Comparison of ENCODE assay signal across 8 cellular contexts in the genomic region with DNA sequence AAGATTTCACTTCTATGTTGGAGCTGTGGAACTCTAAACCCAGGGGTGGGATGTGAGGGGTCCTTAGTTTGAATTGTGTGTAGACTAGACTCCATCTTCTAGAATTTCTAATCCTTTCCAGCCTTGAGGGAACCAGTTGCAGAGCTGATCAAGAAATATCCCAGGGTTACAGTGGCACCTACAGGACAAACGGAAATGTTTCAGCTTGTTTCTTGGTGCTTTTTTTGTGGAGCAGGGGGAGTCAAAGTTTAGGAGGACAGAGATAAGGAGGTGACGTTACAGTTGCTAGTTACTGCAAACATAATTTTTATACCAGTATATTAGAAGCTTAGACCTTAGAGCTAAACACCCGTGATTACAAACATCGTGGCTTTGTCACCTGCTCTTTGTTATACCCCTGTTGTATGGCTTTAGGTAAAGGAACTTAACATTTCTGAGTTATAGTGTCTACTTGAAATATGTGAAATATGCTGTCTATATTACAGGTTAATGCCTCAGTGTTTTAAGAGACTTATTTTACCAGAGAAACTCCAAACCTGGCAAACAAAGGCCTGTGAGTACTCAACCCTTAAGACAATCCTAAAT.
DNase-seq lines count a peak whose midpoint lies in the region; ATAC-seq and TF ChIP-seq lines count a peak whose summit lies in the region.

No MANE protein-coding gene starts in this region.

- TF ChIP-seq CTCF in WTC11 (IDR thresholded peaks at IDR 0.05) (peak; percentile 34; the same call in 1 of the 2 replicates), omental fat pad (IDR thresholded peaks at IDR 0.05) (no peak)

- peak; percentile 37 for ATAC-seq in Right ventricle myocardium superior (ENCODE audit: poor library complexity)
- no peak for ATAC-seq in Right ventricle myocardium inferior
- peak; percentile 64 for ATAC-seq in WTC11
- no peak for ATAC-seq in omental fat pad (ENCODE audit: low FRiP score)
- no peak for ATAC-seq in GM19463 (IDR thresholded peaks at IDR 0.05; ENCODE audit: unreplicated experiment)

- H3K36me3 Mint-ChIP-seq in WTC11: no peaks in the 10 kb centered on the region

- POLR2A ChIA-PET in WTC11 (lab: Charles Lee): no interaction called here

- no peak overlapping the region for H3K4me3 Mint-ChIP-seq in WTC11

- H3K27ac Mint-ChIP-seq in WTC11: no peak overlapping the region

- CTCF ChIA-PET in WTC11 (lab: Charles Lee): interaction anchor here (0.6 to 7.8 kb wide), 25 partner anchors 9 to 1251 kb away, joined by 3 to 232 read pairs (median 4); partner anchors contain the start of genes DYNC1I1 and PON3

- no peaks in the 10 kb centered on the region for H3K9me3 Mint-ChIP-seq in WTC11

- H3K27me3 Mint-ChIP-seq in WTC11 (ENCODE audit: low read depth): no peaks in the 10 kb centered on the region

- peaks cover 6% of the 10 kb centered on the region; the same call in 1 of the 2 replicates for H3K4me1 Mint-ChIP-seq in WTC11

- no peak for DNase-seq in Right ventricle myocardium superior
- DNase-seq in Right ventricle myocardium inferior (ENCODE audit: missing footprints): no peak
- DNase-seq in NCI-H1417 (lab: John Stamatoyannopoulos, UW): peak; percentile 27 to 85 (median 55)
- no peak for DNase-seq in WTC11 (ENCODE audit: low spot score)
- peak; percentile 37 for DNase-seq in iris pigment epithelial cell (ENCODE audit: low read depth)
- DNase-seq in omental fat pad (ENCODE audit: low spot score): no peak
- no peak for DNase-seq in NCI-H187 treated with DMSO at 0.1 percent for 48 hours (lab: John Stamatoyannopoulos, UW)

- intact Hi-C loops in Right ventricle myocardium superior (cut with DNase I) (loop anchor here (5.0 kb wide), 2 partner anchors 161 to 176 kb away; no protein-coding TSS in a partner anchor), Right ventricle myocardium inferior (cut with DNase I) (no loop called here)

TF ChIP-seq in WTC11, 78 proteins besides CTCF, POLR2A, EP300 and RAD21:
- TF ChIP-seq GABPB1 (CRISPR knock-in tag; IDR thresholded peaks at IDR 0.05): no peak
- no peak for TF ChIP-seq TP53 (CRISPR knock-in tag; IDR thresholded peaks at IDR 0.05)
- no peak for TF ChIP-seq CREB1 (CRISPR knock-in tag; IDR thresholded peaks at IDR 0.05)
- no peak for TF ChIP-seq RORB (CRISPR knock-in tag; IDR thresholded peaks at IDR 0.05)
- TF ChIP-seq ZSCAN18 (CRISPR knock-in tag; IDR thresholded peaks at IDR 0.05): no peak
- TF ChIP-seq AR (CRISPR knock-in tag; IDR thresholded peaks at IDR 0.05): no peak
- TF ChIP-seq, protein P1, sequence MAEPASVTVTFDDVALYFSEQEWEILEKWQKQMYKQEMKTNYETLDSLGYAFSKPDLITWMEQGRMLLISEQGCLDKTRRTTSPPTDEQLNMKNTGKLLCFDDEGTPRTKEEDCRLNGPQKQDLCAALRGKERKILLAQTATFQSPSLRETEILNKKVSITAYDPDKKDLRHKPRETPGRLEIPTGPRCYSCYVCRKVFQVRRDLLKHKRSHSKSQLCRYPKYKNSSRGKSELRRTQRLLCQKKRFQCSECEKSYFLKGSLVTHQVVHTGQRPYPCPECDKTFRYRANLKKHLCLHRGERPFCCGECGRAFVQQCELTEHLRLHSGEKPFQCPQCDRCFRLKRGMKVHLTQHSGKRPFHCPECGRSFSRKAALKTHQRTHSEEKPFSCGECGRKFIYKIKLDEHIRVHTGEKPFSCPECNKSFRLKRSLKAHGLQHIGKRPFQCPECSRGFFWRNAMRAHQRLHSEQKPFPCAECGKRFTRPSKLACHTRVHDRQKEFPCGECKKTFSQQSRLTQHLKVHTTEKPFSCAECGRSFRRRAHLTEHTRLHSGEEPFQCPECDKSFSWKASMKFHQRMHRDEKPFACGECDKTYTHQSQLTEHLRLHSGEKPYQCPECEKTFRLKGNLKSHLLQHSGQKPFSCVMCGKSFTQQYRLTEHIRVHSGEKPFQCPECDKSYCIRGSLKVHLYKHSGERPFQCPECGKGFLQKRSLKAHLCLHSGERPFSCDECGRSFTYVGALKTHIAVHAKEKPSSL (CRISPR knock-in tag; conservative IDR thresholded peaks at IDR 0.05): no peak
- TF ChIP-seq TEAD4 (CRISPR knock-in tag; IDR thresholded peaks at IDR 0.05): no peak
- TF ChIP-seq NFE2L1 (CRISPR knock-in tag; IDR thresholded peaks at IDR 0.05): no peak
- no peak for TF ChIP-seq CREM (CRISPR knock-in tag; IDR thresholded peaks at IDR 0.05)
- no peak for TF ChIP-seq OVOL2 (CRISPR knock-in tag; IDR thresholded peaks at IDR 0.05; ENCODE audit: borderline replicate concordance)
- TF ChIP-seq, protein P2, sequence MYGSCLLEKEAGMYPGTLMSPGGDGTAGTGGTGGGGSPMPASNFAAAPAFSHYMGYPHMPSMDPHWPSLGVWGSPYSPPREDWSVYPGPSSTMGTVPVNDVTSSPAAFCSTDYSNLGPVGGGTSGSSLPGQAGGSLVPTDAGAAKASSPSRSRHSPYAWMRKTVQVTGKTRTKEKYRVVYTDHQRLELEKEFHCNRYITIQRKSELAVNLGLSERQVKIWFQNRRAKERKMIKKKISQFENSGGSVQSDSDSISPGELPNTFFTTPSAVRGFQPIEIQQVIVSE (CRISPR knock-in tag; IDR thresholded peaks at IDR 0.05; ENCODE audit: borderline replicate concordance): no peak
- TF ChIP-seq PRRX2 (CRISPR knock-in tag; IDR thresholded peaks at IDR 0.05): no peak
- no peak for TF ChIP-seq HMGA2 (CRISPR knock-in tag; IDR thresholded peaks at IDR 0.05)
- no peak for TF ChIP-seq EMX1 (CRISPR knock-in tag; IDR thresholded peaks at IDR 0.05)
- no peak for TF ChIP-seq MYBL2 (CRISPR knock-in tag; IDR thresholded peaks at IDR 0.05)
- no peak for TF ChIP-seq ATF1 (CRISPR knock-in tag; IDR thresholded peaks at IDR 0.05)
- no peak for TF ChIP-seq NR3C1 (CRISPR knock-in tag; conservative IDR thresholded peaks at IDR 0.05; ENCODE audit: low read depth)
- no peak for TF ChIP-seq MLX (CRISPR knock-in tag; IDR thresholded peaks at IDR 0.05)

Comparison
In these comparisons a context has a peak if more than half of its experiments do, and no peak if none do; other contexts are left out.
1. ATAC-seq: peak in Right ventricle myocardium superior (single experiment) and WTC11 (single experiment); none in Right ventricle myocardium inferior (single experiment), omental fat pad (single experiment) and GM19463 (single experiment).
2. DNase-seq: peak in NCI-H1417 (3 of 3) and iris pigment epithelial cell (single experiment); none in Right ventricle myocardium superior (single experiment), Right ventricle myocardium inferior (single experiment), WTC11 (single experiment), omental fat pad (single experiment) and NCI-H187 treated with DMSO at 0.1 percent for 48 hours (single experiment).